Comparison of ENCODE assay signal across 1 cellular context in the genomic region with DNA sequence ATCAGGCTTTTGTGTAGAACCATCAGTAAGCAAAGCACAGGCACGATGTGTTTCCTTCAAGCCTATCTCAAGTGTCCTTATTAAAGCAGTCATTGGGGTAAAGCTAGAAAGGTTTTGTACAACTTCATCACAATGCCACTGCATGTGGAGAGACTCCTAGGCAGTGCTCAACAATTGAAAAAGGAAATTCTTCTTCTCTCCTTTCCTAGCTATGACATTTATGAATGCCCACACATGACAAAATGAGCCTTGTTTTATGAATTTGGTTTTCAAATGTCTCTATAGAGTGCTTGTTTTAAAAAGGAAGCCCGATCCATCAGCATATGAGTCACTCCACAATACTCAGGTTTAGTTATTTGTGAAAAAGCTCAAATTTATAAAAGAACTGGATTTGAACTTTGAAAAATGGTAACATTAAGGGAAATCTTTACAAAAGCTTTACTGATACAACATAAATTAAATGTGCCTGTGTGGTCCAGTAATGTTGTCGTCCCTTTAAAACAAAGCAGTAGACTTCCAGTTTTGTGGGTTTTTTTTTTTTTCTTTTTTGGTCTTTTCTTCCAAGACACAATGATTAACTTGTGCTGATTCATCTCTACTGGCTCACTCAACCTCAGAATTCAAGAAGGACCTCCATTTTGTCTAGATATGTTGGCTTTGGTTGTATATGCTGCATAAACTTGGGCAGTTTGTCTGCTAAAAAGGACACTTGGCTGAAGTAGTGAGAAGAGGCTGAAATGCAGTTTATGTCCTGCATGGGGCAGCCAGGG.
TF ChIP-seq lines count a peak whose summit lies in the region.

No MANE protein-coding gene starts in this region.

TF ChIP-seq in neural cell, 6 proteins besides CTCF, POLR2A, EP300 and RAD21 (continued from another document):
- no peak for TF ChIP-seq EZH2 (IDR thresholded peaks at IDR 0.05; ENCODE audit: borderline replicate concordance, insufficient read depth, low read length, poor library complexity, severe bottlenecking)
